ENCODE assay signal across 22 cellular contexts in the genomic region with DNA sequence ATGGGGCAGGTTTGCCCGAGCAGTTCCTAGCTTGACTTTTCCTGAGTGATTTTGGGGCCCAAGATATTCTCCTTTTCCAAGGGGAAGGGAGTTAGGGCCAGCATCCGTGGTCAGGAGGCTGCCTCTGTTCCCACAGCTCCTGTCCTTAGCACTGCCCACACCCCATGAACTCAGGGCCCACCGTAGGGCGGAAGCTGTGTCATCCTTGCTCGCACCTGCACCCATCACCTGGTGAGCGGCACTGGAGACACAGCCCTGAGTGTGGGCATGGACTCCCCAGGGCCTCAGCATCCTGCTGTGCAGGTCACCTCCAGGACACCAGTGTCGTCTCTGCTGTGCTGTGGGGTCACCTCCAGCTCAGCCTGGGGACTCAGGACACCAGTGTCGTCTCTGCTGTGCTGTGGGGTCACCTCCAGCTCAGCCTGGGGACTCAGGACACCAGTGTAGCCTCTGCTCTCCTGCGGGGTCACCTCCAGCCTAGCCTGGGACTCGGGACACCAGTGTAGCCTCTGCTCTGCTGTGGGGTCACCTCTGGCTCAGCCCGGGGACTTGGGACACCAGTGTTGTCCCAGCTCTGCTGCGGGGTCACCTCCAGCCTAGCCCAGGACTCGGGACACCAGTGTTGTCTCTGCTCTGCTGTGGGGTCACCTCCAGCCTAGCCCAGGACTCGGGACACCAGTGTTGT.
"Had no signal": no experiment of that assay in that cellular context is flagged by ENCODE, and none has a peak within 500 bp of the region (broad histone marks: within the 10 kb centered on the region; RNA-seq: fewer than 3 reads in every experiment).

No MANE protein-coding gene starts in this region.

- H3K4me1 Mint-ChIP-seq: activated CD4-positive, alpha-beta T cell treated with anti-CD3 and anti-CD28 coated beads, Interleukin-2, amount 10 ng/mL, durations not matched to agents 7 days and 5 days; activated CD8-positive, alpha-beta memory T cell treated with anti-CD3 and anti-CD28 coated beads, Interleukin-2, amount 10 ng/mL, durations not matched to agents 7 days and 5 days; activated naive CD4-positive, alpha-beta T cell treated with anti-CD3 and anti-CD28 coated beads, Interleukin-2, amount 50 U/mL, for 24 hours; naive B cell; stimulated activated naive CD8-positive, alpha-beta T cell treated with anti-CD3 and anti-CD28 coated beads, Interleukin-15, amount 100 ng/mL, for 72 hours had no signal

- FAIRE-seq: astrocyte, frontal cortex, TTC549 had no signal

- H3K27me3 ChIP-seq: adrenal gland, uterus had no signal

- H3K36me3 Mint-ChIP-seq: activated CD8-positive, alpha-beta memory T cell treated with anti-CD3 and anti-CD28 coated beads, Interleukin-2, amount 10 ng/mL, durations not matched to agents 7 days and 5 days; activated naive CD4-positive, alpha-beta T cell treated with anti-CD3 and anti-CD28 coated beads, Interleukin-2, amount 50 U/mL, for 24 hours; naive B cell had no signal

- H3K4me3 ChIP-seq: adrenal gland, coronary artery, esophagus muscularis mucosa, tibial nerve, uterus had no signal

- DNase-seq: activated CD4-positive, alpha-beta T cell treated with anti-CD3 and anti-CD28 coated beads, Interleukin-2, amount 10 ng/mL, durations not matched to agents 7 days and 5 days; activated CD4-positive, CD25-positive, alpha-beta regulatory T cell treated with anti-CD3 and anti-CD28 coated beads, Interleukin-2, amount 50 U/mL, for 72 hours; activated CD8-positive, alpha-beta memory T cell treated with anti-CD3 and anti-CD28 coated beads, Interleukin-2, amount 10 ng/mL, durations not matched to agents 7 days and 5 days; activated CD8-positive, alpha-beta T cell treated with anti-CD3 and anti-CD28 coated beads for 36 hours; activated gamma-delta T cell treated with Interleukin-2 at 50 U/mL for 16 hours; hippocampal formation; mesenchymal stem cell; naive B cell; occipital lobe; stimulated activated CD4-positive, alpha-beta T cell treated with anti-CD3 and anti-CD28 coated beads, Interleukin-1b, Interleukin-23, amount 100 ng/mL, for 48 hours; stimulated activated naive CD8-positive, alpha-beta T cell treated with anti-CD3 and anti-CD28 coated beads, Interleukin-15, amount 100 ng/mL, for 72 hours; T-helper 1 cell; uterus; WERI-Rb-1 had no signal

- H3K27ac Mint-ChIP-seq: activated CD4-positive, alpha-beta T cell treated with anti-CD3 and anti-CD28 coated beads, Interleukin-2, amount 10 ng/mL, durations not matched to agents 7 days and 5 days; activated CD8-positive, alpha-beta memory T cell treated with anti-CD3 and anti-CD28 coated beads, Interleukin-2, amount 10 ng/mL, durations not matched to agents 7 days and 5 days; activated CD8-positive, alpha-beta T cell treated with anti-CD3 and anti-CD28 coated beads for 36 hours; activated naive CD4-positive, alpha-beta T cell treated with anti-CD3 and anti-CD28 coated beads, Interleukin-2, amount 50 U/mL, for 24 hours; naive B cell; stimulated activated naive CD8-positive, alpha-beta T cell treated with anti-CD3 and anti-CD28 coated beads, Interleukin-15, amount 100 ng/mL, for 72 hours had no signal

- ATAC-seq: activated CD8-positive, alpha-beta memory T cell treated with anti-CD3 and anti-CD28 coated beads, Interleukin-2, amount 10 ng/mL, durations not matched to agents 7 days and 5 days; activated CD8-positive, alpha-beta T cell treated with anti-CD3 and anti-CD28 coated beads for 36 hours; stimulated activated naive CD8-positive, alpha-beta T cell treated with anti-CD3 and anti-CD28 coated beads, Interleukin-15, amount 100 ng/mL, for 72 hours had no signal

- H3K4me3 Mint-ChIP-seq: activated CD4-positive, alpha-beta T cell treated with anti-CD3 and anti-CD28 coated beads, Interleukin-2, amount 10 ng/mL, durations not matched to agents 7 days and 5 days; activated CD8-positive, alpha-beta memory T cell treated with anti-CD3 and anti-CD28 coated beads, Interleukin-2, amount 10 ng/mL, durations not matched to agents 7 days and 5 days; activated CD8-positive, alpha-beta T cell treated with anti-CD3 and anti-CD28 coated beads for 36 hours; activated naive CD4-positive, alpha-beta T cell treated with anti-CD3 and anti-CD28 coated beads, Interleukin-2, amount 50 U/mL, for 24 hours; naive B cell; stimulated activated naive CD8-positive, alpha-beta T cell treated with anti-CD3 and anti-CD28 coated beads, Interleukin-15, amount 100 ng/mL, for 72 hours had no signal

- H3K36me3 ChIP-seq: adrenal gland, esophagus muscularis mucosa, tibial nerve, uterus, WERI-Rb-1 had no signal

- H3K9me3 Mint-ChIP-seq: activated CD4-positive, alpha-beta T cell treated with anti-CD3 and anti-CD28 coated beads, Interleukin-2, amount 10 ng/mL, durations not matched to agents 7 days and 5 days; activated CD8-positive, alpha-beta T cell treated with anti-CD3 and anti-CD28 coated beads for 36 hours; activated naive CD4-positive, alpha-beta T cell treated with anti-CD3 and anti-CD28 coated beads, Interleukin-2, amount 50 U/mL, for 24 hours; naive B cell; stimulated activated naive CD8-positive, alpha-beta T cell treated with anti-CD3 and anti-CD28 coated beads, Interleukin-15, amount 100 ng/mL, for 72 hours had no signal

- H3K27ac ChIP-seq: adrenal gland, coronary artery, esophagus muscularis mucosa, tibial nerve, uterus, WERI-Rb-1 had no signal

- H3K4me1 ChIP-seq: adrenal gland, esophagus muscularis mucosa, tibial nerve, uterus had no signal

- H3K9me3 ChIP-seq: adrenal gland, esophagus muscularis mucosa, tibial nerve, uterus had no signal
